Comparison of ENCODE assay signal across 19 cellular contexts in the genomic region with DNA sequence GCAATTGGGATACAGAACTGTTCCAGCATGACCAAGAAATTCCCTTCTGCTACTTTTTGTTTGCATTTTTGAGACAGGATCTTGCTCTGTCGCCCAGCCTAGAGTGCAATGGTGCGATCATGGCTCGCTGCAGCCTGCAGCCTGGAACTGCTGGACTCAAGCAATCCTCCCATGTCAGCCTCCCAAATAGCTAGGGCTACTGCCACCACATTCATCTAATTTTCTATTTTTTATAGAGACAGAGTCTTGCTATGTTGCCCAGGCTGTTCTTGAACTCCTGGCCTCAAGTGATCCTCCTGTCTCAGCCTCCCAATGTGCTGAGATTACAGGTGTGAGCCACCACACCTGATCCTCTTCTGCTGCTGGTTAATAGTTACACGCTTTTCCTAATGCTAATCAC.
A peak's percentile ranks its signal among the peaks of the same experiment; 100 is the strongest.
DNase-seq lines count a peak whose midpoint lies in the region; ATAC-seq and TF ChIP-seq lines count a peak whose summit lies in the region.
"Had no signal": no experiment of that assay in that cellular context is flagged by ENCODE, and none has a peak within 500 bp of the region (broad histone marks: within the 10 kb centered on the region; RNA-seq: fewer than 3 reads in every experiment).

No MANE protein-coding gene starts in this region.

- H2AK5ac ChIP-seq in H9 (ENCODE audit: insufficient read length, low read length): no peak overlapping the region

- no peak overlapping the region for H3K14ac ChIP-seq in H9 (ENCODE audit: insufficient read depth, low read length)

- H3K79me2 ChIP-seq in H9 (ENCODE audit: insufficient read depth, low read length): peaks cover 5% of the 10 kb centered on the region; the same call in 1 of the 2 replicates

- H3K9me3 ChIP-seq in HEK293 (ENCODE audit: control insufficient read depth, insufficient read depth, low read depth, low read length): no peaks in the 10 kb centered on the region
- no peaks in the 10 kb centered on the region for H3K9me3 ChIP-seq in lower lobe of right lung
- H3K9me3 ChIP-seq in H9 (ENCODE audit: control insufficient read depth, low read depth, low read length): no peaks in the 10 kb centered on the region
- H3K9me3 ChIP-seq: Caco-2, HAP-1 had no signal

- H3K36me3 ChIP-seq in HEK293 (ENCODE audit: control insufficient read depth in 2 of 2, insufficient read depth in 1 of 2, low read length in 2 of 2) (no peaks in the 10 kb centered on the region), lower lobe of right lung (no peaks in the 10 kb centered on the region)
- H3K36me3 ChIP-seq: BLaER1, HAP-1 had no signal

- H3K56ac ChIP-seq in H9 (ENCODE audit: insufficient read length, low read depth, low read length): no peak overlapping the region

- DNase-seq in endothelial cell (ENCODE audit: low spot score) (no peak), mesothelial cell of epicardium (ENCODE audit: low spot score in 2 of 2, unreplicated experiment in 2 of 2) (no peak), progenitor cell of endocrine pancreas (ENCODE audit: low spot score, unreplicated experiment) (no peak), activated T-cell treated with anti-CD3 and anti-CD28 coated beads for 4 hours (no peak), lower lobe of right lung (no peak), H9 (no peak)
- DNase-seq: Caco-2; CD4-positive, CD25-positive, alpha-beta regulatory T cell; CD8-positive, alpha-beta T cell; DMS153; DND-41 had no signal

- H3K4me1 Mint-ChIP-seq in endothelial cell (ENCODE audit: unreplicated experiment) (peaks cover 16% of the 10 kb centered on the region), mesothelial cell of epicardium (peaks cover 27% of the 10 kb centered on the region), progenitor cell of endocrine pancreas (ENCODE audit: low read depth) (peaks cover 22% of the 10 kb centered on the region), H9 (peaks cover 21 to 25% of the 10 kb centered on the region in 2 experiments)
- H3K4me1 Mint-ChIP-seq: B cell; CD4-positive, CD25-positive, alpha-beta regulatory T cell had no signal

- no peak overlapping the region for H4K8ac ChIP-seq in H9 (replicated peaks; ENCODE audit: insufficient read length, low read depth, low read length)

- peaks cover 8% of the 10 kb centered on the region for H3K27me3 Mint-ChIP-seq in endothelial cell (ENCODE audit: unreplicated experiment)
- H3K27me3 Mint-ChIP-seq in mesothelial cell of epicardium (ENCODE audit: low read depth): no peaks in the 10 kb centered on the region
- H3K27me3 Mint-ChIP-seq in progenitor cell of endocrine pancreas: no peaks in the 10 kb centered on the region
- H3K27me3 Mint-ChIP-seq in H9 (ENCODE audit: low read depth): no peaks in the 10 kb centered on the region
- H3K27me3 Mint-ChIP-seq: B cell; CD4-positive, CD25-positive, alpha-beta regulatory T cell had no signal

- H2BK12ac ChIP-seq in H9 (ENCODE audit: insufficient read length, low read depth, low read length): no peak overlapping the region

- H2BK5ac ChIP-seq in H9 (ENCODE audit: insufficient read length, low read length): no peak overlapping the region

- H3K4me1 ChIP-seq in HEK293 (ENCODE audit: control insufficient read depth, insufficient read depth, low read length) (peaks cover 19% of the 10 kb centered on the region), lower lobe of right lung (no peaks in the 10 kb centered on the region), H9 (ENCODE audit: insufficient read depth, low read length) (peaks cover 10% of the 10 kb centered on the region; the same call in 1 of the 2 replicates)
- H3K4me1 ChIP-seq: BLaER1, Caco-2, HAP-1 had no signal

- peaks cover 7% of the 10 kb centered on the region for H3K79me1 ChIP-seq in H9 (ENCODE audit: insufficient read depth, low read depth, low read length, poor library complexity, severe bottlenecking)

- H3K27me3 ChIP-seq in lower lobe of right lung (ENCODE audit: low read depth) (no peaks in the 10 kb centered on the region), H9 (ENCODE audit: insufficient read depth, low read length) (no peaks in the 10 kb centered on the region)
- H3K27me3 ChIP-seq: BLaER1 had no signal

- ATAC-seq in lower lobe of right lung (no peak), esophagus mucosa (no peak)
- ATAC-seq: CD8-positive, alpha-beta T cell; GM23338 had no signal

- no peak overlapping the region for H4K91ac ChIP-seq in H9 (ENCODE audit: insufficient read length, low read depth, low read length)

- no peak overlapping the region for H3K27ac ChIP-seq in HEK293 (ENCODE audit: extremely low read depth, low read depth, low read length)
- no peak overlapping the region for H3K27ac ChIP-seq in lower lobe of right lung
- no peak overlapping the region for H3K27ac ChIP-seq in H9 (ENCODE audit: insufficient read length, low read depth, low read length)
- H3K27ac ChIP-seq: 22Rv1, BLaER1, C4-2B had no signal

- H3K4me3 ChIP-seq in HEK293 (ENCODE audit: low read depth, low read length) (no peak overlapping the region), lower lobe of right lung (no peak overlapping the region)
- H3K4me3 ChIP-seq: BLaER1, GM23338, HAP-1 had no signal

- H3K9ac ChIP-seq in H9 (ENCODE audit: extremely low read depth, insufficient read length, low read length): no peak overlapping the region
- H3K9ac ChIP-seq: BLaER1 had no signal

- TF ChIP-seq CTCF in HEK293 (tag by site-specific recombination; IDR thresholded peaks at IDR 0.05): no peak
- TF ChIP-seq CTCF in endothelial cell (IDR thresholded peaks at IDR 0.05; ENCODE audit: unreplicated experiment): no peak
- TF ChIP-seq CTCF in mesothelial cell of epicardium (IDR thresholded peaks at IDR 0.05; ENCODE audit: unreplicated experiment): no peak
- TF ChIP-seq CTCF in progenitor cell of endocrine pancreas (IDR thresholded peaks at IDR 0.05; ENCODE audit: unreplicated experiment): no peak
- no peak for TF ChIP-seq CTCF in lower lobe of right lung (IDR thresholded peaks at IDR 0.05)
- no peak for TF ChIP-seq CTCF in H9 (conservative IDR thresholded peaks at IDR 0.05)

- H2BK120ac ChIP-seq in H9 (ENCODE audit: low read depth, low read length, poor library complexity, severe bottlenecking): no peak overlapping the region

- H3K9me3 Mint-ChIP-seq in endothelial cell (ENCODE audit: unreplicated experiment): no peaks in the 10 kb centered on the region
- H3K9me3 Mint-ChIP-seq in mesothelial cell of epicardium: peaks cover 6% of the 10 kb centered on the region
- H3K9me3 Mint-ChIP-seq in progenitor cell of endocrine pancreas (ENCODE audit: low read depth): peaks cover 2% of the 10 kb centered on the region
- H3K9me3 Mint-ChIP-seq in H9: peaks cover 15 to 17% of the 10 kb centered on the region in 2 experiments

- H2BK20ac ChIP-seq in H9 (ENCODE audit: low read depth, low read length, poor library complexity, severe bottlenecking): no peak overlapping the region

- H3K36me3 Mint-ChIP-seq in endothelial cell (ENCODE audit: low read depth, unreplicated experiment) (peaks cover 15% of the 10 kb centered on the region), mesothelial cell of epicardium (peaks cover 22% of the 10 kb centered on the region), progenitor cell of endocrine pancreas (ENCODE audit: insufficient read depth) (peaks cover 19% of the 10 kb centered on the region), H9 (ENCODE audit: insufficient read depth in 1 of 3, low read depth in 3 of 3) (peaks cover 33 to 45% (median 38%) of the 10 kb centered on the region in 3 experiments)
- H3K36me3 Mint-ChIP-seq: CD4-positive, CD25-positive, alpha-beta regulatory T cell; CD8-positive, alpha-beta T cell had no signal

- no peak overlapping the region for H3K23ac ChIP-seq in H9 (ENCODE audit: insufficient read length, low read depth, low read length)

- H3K27ac Mint-ChIP-seq in endothelial cell (ENCODE audit: unreplicated experiment) (no peak overlapping the region), mesothelial cell of epicardium (peak overlapping the region; percentile 35), progenitor cell of endocrine pancreas (peak overlapping the region; percentile 76), H9 (peak overlapping the region in 1 of 3 experiments; percentile 2; a peak in 1 of 7 replicates)
- H3K27ac Mint-ChIP-seq: B cell; CD4-positive, CD25-positive, alpha-beta regulatory T cell; CD8-positive, alpha-beta T cell; GM23338 had no signal

- POLR2A ChIA-PET in HEK293 (lab: Yijun Ruan, JAX): no interaction called here

- H3K23me2 ChIP-seq in H9 (ENCODE audit: insufficient read length, low read depth, low read length, poor library complexity, severe bottlenecking): no peaks in the 10 kb centered on the region

- no peak overlapping the region for H2BK15ac ChIP-seq in H9 (ENCODE audit: low read depth, low read length)

- intact Hi-C loops in lower lobe of right lung (cut with DNase I): no loop called here

- H3K4me3 Mint-ChIP-seq in endothelial cell (ENCODE audit: unreplicated experiment): peak overlapping the region; percentile 45
- H3K4me3 Mint-ChIP-seq in mesothelial cell of epicardium: no peak overlapping the region
- no peak overlapping the region for H3K4me3 Mint-ChIP-seq in progenitor cell of endocrine pancreas (ENCODE audit: low read depth)
- no peak overlapping the region; a peak in 1 of 5 replicates for H3K4me3 Mint-ChIP-seq in H9
- H3K4me3 Mint-ChIP-seq: B cell; CD4-positive, CD25-positive, alpha-beta regulatory T cell; CD8-positive, alpha-beta T cell; GM23338 had no signal

- CTCF ChIA-PET in HEK293 (lab: Yijun Ruan, JAX): interaction anchor here (0.7 to 1.0 kb wide), 2 partner anchors 175 to 1130 kb away, joined by 3 read pairs; no protein-coding TSS in a partner anchor

- H2AFZ ChIP-seq in H9 (ENCODE audit: low read length): no peak overlapping the region
- H2AFZ ChIP-seq: GM23338 had no signal

- H3T11ph ChIP-seq in H9 (ENCODE audit: low read length): no peak overlapping the region

- H3K4ac ChIP-seq in H9 (ENCODE audit: low read depth, low read length): no peak overlapping the region

- H3K4me2 ChIP-seq in H9 (ENCODE audit: insufficient read depth, insufficient read length, low read length): no peak overlapping the region
- H3K4me2 ChIP-seq: BLaER1, GM23338 had no signal

- no peak overlapping the region for H4K5ac ChIP-seq in H9 (ENCODE audit: insufficient read length, low read depth, low read length)

- no peak overlapping the region for H3K18ac ChIP-seq in H9 (ENCODE audit: insufficient read length, low read depth, low read length)

- no peaks in the 10 kb centered on the region for H4K20me1 ChIP-seq in H9 (ENCODE audit: control insufficient read depth, insufficient read depth, insufficient read length)
- H4K20me1 ChIP-seq: BLaER1 had no signal

- no CpG with 5 or more reads among the region's 4 CpGs for WGBS in H9 (ENCODE audit: extremely low coverage, insufficient read length, low lambda C conversion rate)

TF ChIP-seq in HEK293, 187 proteins besides CTCF, POLR2A, EP300 and RAD21:
- TF ChIP-seq YY1 (tag by site-specific recombination; IDR thresholded peaks at IDR 0.05) (no peak), ZNF121 (tag by site-specific recombination; IDR thresholded peaks at IDR 0.05) (peak; percentile 70; the same call in 1 of the 2 replicates), ZBTB21 (tag by site-specific recombination; IDR thresholded peaks at IDR 0.05) (no peak), SALL2 (tag by site-specific recombination; IDR thresholded peaks at IDR 0.05; ENCODE audit: borderline replicate concordance) (no peak), ZNF791 (tag by site-specific recombination; IDR thresholded peaks at IDR 0.05) (no peak)
